In the genomic region with DNA sequence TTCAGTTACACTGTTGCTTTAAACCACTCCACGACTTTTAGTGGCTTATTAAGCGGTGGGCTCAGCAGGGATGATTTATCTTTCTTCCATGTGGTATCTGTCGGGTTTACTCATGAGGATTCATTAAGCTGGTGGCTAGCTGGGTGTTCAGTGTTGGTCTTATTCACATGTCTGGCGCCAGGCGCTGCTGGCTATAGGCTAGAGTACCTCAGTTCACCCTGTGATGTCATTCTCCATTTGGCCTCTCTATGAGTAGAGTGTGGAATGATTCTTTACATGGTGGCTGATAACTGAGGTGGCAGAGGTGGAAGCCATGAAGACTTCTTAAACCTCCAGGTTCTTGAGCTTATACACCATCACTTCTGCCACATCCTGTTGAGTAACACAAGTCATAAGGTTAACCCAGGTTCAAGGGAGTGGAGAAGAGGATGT, we compare ENCODE assay signal across 17 cellular contexts.
A peak's percentile ranks its signal among the peaks of the same experiment; 100 is the strongest.
DNase-seq lines count a peak whose midpoint lies in the region; ATAC-seq, FAIRE-seq and TF ChIP-seq lines count a peak whose summit lies in the region.
"Had no signal": no experiment of that assay in that cellular context is flagged by ENCODE, and none has a peak within 500 bp of the region (broad histone marks: within the 10 kb centered on the region; RNA-seq: fewer than 3 reads in every experiment).

No MANE protein-coding gene starts in this region.

- H3K4me3 Mint-ChIP-seq in stimulated activated naive CD8-positive, alpha-beta T cell treated with anti-CD3 and anti-CD28 coated beads, Interleukin-15, amount 100 ng/mL, for 72 hours, result peak overlapping the region in 1 of 2 donors; percentile 36
- H3K4me3 Mint-ChIP-seq: B cell had no signal

- H3K4me2 ChIP-seq in HepG2 (ENCODE audit: low read depth, low read length), result no peak overlapping the region

- H3K4me1 Mint-ChIP-seq in stimulated activated naive CD8-positive, alpha-beta T cell treated with anti-CD3 and anti-CD28 coated beads, Interleukin-15, amount 100 ng/mL, for 72 hours, result peaks cover 17% of the 10 kb centered on the region
- H3K4me1 Mint-ChIP-seq: B cell had no signal

- peaks cover 7% of the 10 kb centered on the region; the same call in 1 of the 2 replicates for H4K20me1 ChIP-seq in HepG2 (ENCODE audit: insufficient read depth, low read length)

- no peak for TF ChIP-seq POLR2A in HepG2 (IDR thresholded peaks at IDR 0.05; ENCODE audit: insufficient read depth in 1 of 2, low read depth in 2 of 2, low read length in 2 of 2)
- TF ChIP-seq POLR2A in right lobe of liver (IDR thresholded peaks at IDR 0.05), result no peak
- no peak for TF ChIP-seq POLR2A in NB4 (IDR thresholded peaks at IDR 0.05; ENCODE audit: extremely low read depth, insufficient read length)

- no peak overlapping the region for H3K9ac ChIP-seq in HepG2 (ENCODE audit: insufficient read depth, low read depth, low read length)

- H3K27ac ChIP-seq in HepG2 (ENCODE audit: extremely low read length, insufficient read depth, low read length) (no peak overlapping the region), right lobe of liver (no peak overlapping the region)
- H3K27ac ChIP-seq: colonic mucosa had no signal

- H3K27ac Mint-ChIP-seq in stimulated activated naive CD8-positive, alpha-beta T cell treated with anti-CD3 and anti-CD28 coated beads, Interleukin-15, amount 100 ng/mL, for 72 hours, result peak overlapping the region; percentile 45 to 47
- H3K27ac Mint-ChIP-seq: B cell had no signal

- in situ Hi-C loops in HepG2 (cut with HindIII; ENCODE audit: extremely low pct_ligation_motif_present, low pct_unique_long_range_greater_than_20kb), result no loop called here
- in situ Hi-C loops in KBM-7 (cut with MboI; ENCODE audit: low pct_unique_long_range_greater_than_20kb, low sequenced_read_pairs), result no loop called here

- H3K27me3 ChIP-seq in HepG2 (ENCODE audit: control insufficient read depth in 1 of 2, insufficient read depth in 2 of 2, low read length in 2 of 2) (no peaks in the 10 kb centered on the region), right lobe of liver (no peaks in the 10 kb centered on the region), bronchial epithelial cell (ENCODE audit: control insufficient read depth, insufficient read depth, low read length) (no peaks in the 10 kb centered on the region)
- H3K27me3 ChIP-seq: colonic mucosa had no signal

- no TSS peak for BruUV-seq in HepG2 (replicated peaks; lab: Mats Ljungman, UMichigan)

- TF ChIP-seq CTCF in HepG2 (CRISPR knock-in tag; IDR thresholded peaks at IDR 0.05), result no peak
- no peak for TF ChIP-seq CTCF in right lobe of liver (IDR thresholded peaks at IDR 0.05)
- no peak for TF ChIP-seq CTCF in NB4 (IDR thresholded peaks at IDR 0.05; ENCODE audit: low read depth, low read length)
- no peak for TF ChIP-seq CTCF in bronchial epithelial cell (IDR thresholded peaks at IDR 0.05; ENCODE audit: insufficient read depth, low read length, severe bottlenecking)

- intact Hi-C loops in HepG2 (cut with micrococcal nuclease; ENCODE audit: unreplicated experiment), result no loop called here
- intact Hi-C loops in right lobe of liver (cut with DNase I), result no loop called here
- intact Hi-C loops in sciatic nerve (cut with DNase I), result no loop called here

- H3K36me3 ChIP-seq in HepG2 (replicated peaks in 1 of 2; ENCODE audit: control insufficient read depth in 1 of 2, insufficient read depth in 2 of 2, low read length in 2 of 2), result peaks cover 7 to 44% of the 10 kb centered on the region in 2 experiments; a peak in 4 of 5 replicates
- no peaks in the 10 kb centered on the region for H3K36me3 ChIP-seq in right lobe of liver
- peaks cover 1% of the 10 kb centered on the region for H3K36me3 ChIP-seq in bronchial epithelial cell (ENCODE audit: control insufficient read depth, insufficient read depth, low read length)
- H3K36me3 ChIP-seq: colonic mucosa had no signal

- H3K4me3 ChIP-seq in HepG2 (replicated peaks in 1 of 3; ENCODE audit: insufficient read depth in 1 of 3, low read depth in 2 of 3, low read length in 3 of 3), result no peak overlapping the region
- no peak overlapping the region for H3K4me3 ChIP-seq in right lobe of liver
- no peak overlapping the region for H3K4me3 ChIP-seq in NB4 (ENCODE audit: low read depth, low read length)
- H3K4me3 ChIP-seq in bronchial epithelial cell (ENCODE audit: low read depth, low read length), result no peak overlapping the region
- H3K4me3 ChIP-seq: colonic mucosa had no signal

- H3K79me2 ChIP-seq in HepG2 (ENCODE audit: insufficient read depth, low read length), result peaks cover 26% of the 10 kb centered on the region

- POLR2A ChIA-PET in HepG2 (lab: Yijun Ruan, JAX), result no interaction called here

- FAIRE-seq in HepG2 (lab: Jason Lieb, UNC) (no peak), bronchial epithelial cell (lab: Jason Lieb, UNC) (no peak)
- FAIRE-seq: urothelium cell line had no signal

- no peak overlapping the region for H2AFZ ChIP-seq in HepG2 (ENCODE audit: low read length)

- DNase-seq in HepG2 (ENCODE audit: low spot score) (no peak), right lobe of liver (no peak), NB4 (ENCODE audit: low read depth) (peak; percentile 30), bronchial epithelial cell (ENCODE audit: low read depth) (peak; percentile 3), KBM-7 (no peak), sciatic nerve (ENCODE audit: low spot score) (no peak), NOMO-1 (lab: John Stamatoyannopoulos, UW; ENCODE audit: unreplicated experiment in 2 of 2) (no peak)
- peak in 1 of 2 donors; percentile 12 for DNase-seq in stimulated activated naive CD8-positive, alpha-beta T cell treated with anti-CD3 and anti-CD28 coated beads, Interleukin-15, amount 100 ng/mL, for 72 hours
- DNase-seq: colonic mucosa; erythroblast; left ventricle myocardium superior; NCI-H1105; NCI-H446 treated with DMSO at 0.1 percent for 48 hours; stimulated activated CD4-positive, alpha-beta T cell treated with anti-CD3 and anti-CD28 coated beads, Interleukin-2, amount 100 ng/mL, for 24 hours had no signal

- 97% methylated on average over 5 of the region's 5 CpGs for whole genome bisulfite sequencing in HepG2 (ENCODE audit: low lambda C conversion rate)
- 100% methylated on average over 3 of the region's 5 CpGs for whole genome bisulfite sequencing in right lobe of liver (ENCODE audit: insufficient coverage, low coverage, low lambda C conversion rate, missing lambda C conversion rate)

- H3K4me1 ChIP-seq in HepG2 (ENCODE audit: insufficient read depth, low read length) (peaks cover 2% of the 10 kb centered on the region), right lobe of liver (no peaks in the 10 kb centered on the region)
- H3K4me1 ChIP-seq: colonic mucosa had no signal

- CTCF ChIA-PET in HepG2 (lab: Yijun Ruan, JAX; ENCODE audit: low intra/inter-chr PET ratio, low total read pairs), result no interaction called here

- TF ChIP-seq RAD21 in HepG2 (CRISPR knock-in tag; IDR thresholded peaks at IDR 0.05), result no peak

- H3K27me3 Mint-ChIP-seq in stimulated activated naive CD8-positive, alpha-beta T cell treated with anti-CD3 and anti-CD28 coated beads, Interleukin-15, amount 100 ng/mL, for 72 hours, result no peaks in the 10 kb centered on the region
- H3K27me3 Mint-ChIP-seq: B cell had no signal

- no peak for TF ChIP-seq EP300 in HepG2 (IDR thresholded peaks at IDR 0.05; ENCODE audit: low read depth in 2 of 2, low read length in 2 of 2)
- TF ChIP-seq EP300 in HepG2 (CRISPR knock-in tag; IDR thresholded peaks at IDR 0.05; ENCODE audit: borderline replicate concordance), result no peak

- no peak; the same call in 1 of the 3 replicates for ATAC-seq in HepG2
- ATAC-seq in right lobe of liver, result no peak
- peak; percentile 98 for ATAC-seq in stimulated activated naive CD8-positive, alpha-beta T cell treated with anti-CD3 and anti-CD28 coated beads, Interleukin-15, amount 100 ng/mL, for 72 hours
- no peak for ATAC-seq in sciatic nerve
- ATAC-seq: left ventricle myocardium superior, Panc1 had no signal

- H3K9me3 ChIP-seq in HepG2 (ENCODE audit: low read length) (no peaks in the 10 kb centered on the region), right lobe of liver (no peaks in the 10 kb centered on the region)
- H3K9me3 ChIP-seq: colonic mucosa had no signal

- H3K9me3 Mint-ChIP-seq in stimulated activated naive CD8-positive, alpha-beta T cell treated with anti-CD3 and anti-CD28 coated beads, Interleukin-15, amount 100 ng/mL, for 72 hours, result no peaks in the 10 kb centered on the region

TF ChIP-seq in HepG2, 621 proteins besides CTCF, POLR2A, EP300 and RAD21:
- TF ChIP-seq ZNF552 (CRISPR knock-in tag; IDR thresholded peaks at IDR 0.05; ENCODE audit: borderline replicate concordance) (no peak), RBM22 (optimal IDR thresholded peaks at IDR 0.05; ENCODE audit: low read length) (peak; percentile 63)

Comparison
In these comparisons a context has a peak if more than half of its experiments do, and no peak if none do; other contexts are left out.
1. DNase-seq: peak in NB4 (single experiment) and bronchial epithelial cell (single experiment); none in HepG2 (single experiment), right lobe of liver (0 of 3), KBM-7 (single experiment), sciatic nerve (single experiment) and NOMO-1 (0 of 2).